In the genomic region with DNA sequence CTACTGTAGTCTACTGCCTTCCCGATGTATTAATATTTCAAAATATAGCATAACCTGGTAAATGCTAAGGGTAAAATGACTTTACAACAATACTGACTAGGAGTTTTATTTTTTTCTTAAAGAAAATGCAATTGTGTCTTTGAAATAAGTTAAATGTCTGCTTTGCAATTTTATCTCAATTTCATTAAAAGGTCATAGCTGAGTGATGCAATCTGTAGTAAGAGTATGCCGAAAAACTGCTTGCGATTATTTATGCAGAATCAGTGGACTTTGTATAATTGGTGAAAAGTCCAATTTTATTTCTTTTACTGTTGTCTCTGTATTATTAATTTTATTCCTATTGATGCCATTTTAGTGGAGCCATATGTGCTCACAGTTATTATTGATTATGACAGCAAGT, we compare ENCODE assay signal across 6 cellular contexts.
"Had no signal": no experiment of that assay in that cellular context is flagged by ENCODE, and none has a peak within 500 bp of the region (broad histone marks: within the 10 kb centered on the region; RNA-seq: fewer than 3 reads in every experiment).

No MANE protein-coding gene starts in this region.

- FAIRE-seq: HepG2, HTR-8/SVneo had no signal

- H3K27ac ChIP-seq: HL-60 had no signal

- ATAC-seq: HepG2 had no signal

- DNase-seq: IMR-90, KBM-7, KG1 had no signal
